Comparison of ENCODE assay signal across 31 cellular contexts in genomic region chr11:79170289-79170688, GRCh38.
"Had no signal": no experiment of that assay in that cellular context is flagged by ENCODE, and none has a peak within 500 bp of the region (broad histone marks: within the 10 kb centered on the region; RNA-seq: fewer than 3 reads in every experiment).

No MANE protein-coding gene starts in this region.

- H3K36me3 ChIP-seq: esophagus squamous epithelium, gastroesophageal sphincter, neutrophil, upper lobe of left lung, vagina had no signal

- H3K4me3 ChIP-seq: body of pancreas, esophagus squamous epithelium, gastroesophageal sphincter, hepatocyte, upper lobe of left lung, vagina had no signal

- H3K9me3 Mint-ChIP-seq: activated CD4-positive, alpha-beta memory T cell treated with anti-CD3 and anti-CD28 coated beads, Interleukin-2, amount 10 ng/mL, durations not matched to agents 7 days and 5 days; activated CD4-positive, alpha-beta T cell treated with anti-CD3 and anti-CD28 coated beads, Interleukin-2, amount 10 ng/mL, durations not matched to agents 7 days and 5 days; activated naive CD4-positive, alpha-beta T cell treated with anti-CD3 and anti-CD28 coated beads, Interleukin-2, amount 50 U/mL, for 24 hours; activated T-helper 2 cell treated with anti-CD3 and anti-CD28 coated beads, Interferon-gamma antibody, Interleukin-2, Interleukin-4, amounts not matched to agents 10 μg/mL and 5 μg/mL and 100 μg/mL, durations not matched to agents 14 hours and 24 hours and 36 hours; nephron progenitor cell; T-helper 1 cell treated with Interleukin-12 subunit alpha and Interleukin-12 subunit beta and Interleukin-4 antibody, amounts not matched to agents 30 μg/mL and 1 μg/mL, for 36 hours had no signal

- H3K4me1 Mint-ChIP-seq: activated CD4-positive, alpha-beta memory T cell treated with anti-CD3 and anti-CD28 coated beads, Interleukin-2, amount 10 ng/mL, durations not matched to agents 7 days and 5 days; activated CD4-positive, alpha-beta T cell treated with anti-CD3 and anti-CD28 coated beads, Interleukin-2, amount 10 ng/mL, durations not matched to agents 7 days and 5 days; activated CD8-positive, alpha-beta memory T cell treated with anti-CD3 and anti-CD28 coated beads, Interleukin-2, amount 10 ng/mL, durations not matched to agents 7 days and 5 days; activated naive CD4-positive, alpha-beta T cell treated with anti-CD3 and anti-CD28 coated beads, Interleukin-2, amount 50 U/mL, for 24 hours had no signal

- H3K27me3 ChIP-seq: body of pancreas, esophagus squamous epithelium, gastroesophageal sphincter, hepatocyte, neutrophil, upper lobe of left lung, vagina had no signal

- H3K27ac Mint-ChIP-seq: activated CD4-positive, alpha-beta memory T cell treated with anti-CD3 and anti-CD28 coated beads, Interleukin-2, amount 10 ng/mL, durations not matched to agents 7 days and 5 days; activated CD4-positive, alpha-beta T cell treated with anti-CD3 and anti-CD28 coated beads, Interleukin-2, amount 10 ng/mL, durations not matched to agents 7 days and 5 days; activated CD8-positive, alpha-beta memory T cell treated with anti-CD3 and anti-CD28 coated beads, Interleukin-2, amount 10 ng/mL, durations not matched to agents 7 days and 5 days; activated naive CD4-positive, alpha-beta T cell treated with anti-CD3 and anti-CD28 coated beads, Interleukin-2, amount 50 U/mL, for 24 hours; activated T-helper 2 cell treated with anti-CD3 and anti-CD28 coated beads, Interferon-gamma antibody, Interleukin-2, Interleukin-4, amounts not matched to agents 10 μg/mL and 5 μg/mL and 100 μg/mL, durations not matched to agents 14 hours and 24 hours and 36 hours; nephron progenitor cell; T-helper 1 cell treated with Interleukin-12 subunit alpha and Interleukin-12 subunit beta and Interleukin-4 antibody, amounts not matched to agents 30 μg/mL and 1 μg/mL, for 36 hours had no signal

- H3K4me2 ChIP-seq: hepatocyte had no signal

- H2AFZ ChIP-seq: hepatocyte had no signal

- H3K27me3 Mint-ChIP-seq: activated CD4-positive, alpha-beta memory T cell treated with anti-CD3 and anti-CD28 coated beads, Interleukin-2, amount 10 ng/mL, durations not matched to agents 7 days and 5 days; activated CD4-positive, alpha-beta T cell treated with anti-CD3 and anti-CD28 coated beads, Interleukin-2, amount 10 ng/mL, durations not matched to agents 7 days and 5 days; activated CD8-positive, alpha-beta memory T cell treated with anti-CD3 and anti-CD28 coated beads, Interleukin-2, amount 10 ng/mL, durations not matched to agents 7 days and 5 days; activated naive CD4-positive, alpha-beta T cell treated with anti-CD3 and anti-CD28 coated beads, Interleukin-2, amount 50 U/mL, for 24 hours had no signal

- H3K9me3 ChIP-seq: body of pancreas, esophagus squamous epithelium, gastroesophageal sphincter, neutrophil, upper lobe of left lung, vagina had no signal

- DNase-seq: activated CD4-positive, alpha-beta memory T cell treated with anti-CD3 and anti-CD28 coated beads, Interleukin-2, amount 10 ng/mL, durations not matched to agents 7 days and 5 days; activated CD4-positive, alpha-beta T cell treated with anti-CD3 and anti-CD28 coated beads, Interleukin-2, amount 10 ng/mL, durations not matched to agents 7 days and 5 days; activated CD4-positive, CD25-positive, alpha-beta regulatory T cell treated with anti-CD3 and anti-CD28 coated beads, Interleukin-2, amount 50 U/mL, for 72 hours; activated CD8-positive, alpha-beta memory T cell treated with anti-CD3 and anti-CD28 coated beads, Interleukin-2, amount 10 ng/mL, durations not matched to agents 7 days and 5 days; activated T-cell treated with anti-CD3 and anti-CD28 coated beads, Interleukin-2, amount 50 U/mL, for 48 hours; aorta; body of pancreas; dermis blood vessel endothelial cell; effector CD4-positive, alpha-beta T cell; esophagus squamous epithelium; islet precursor cell; left cardiac atrium; left ventricle myocardium superior; nephron progenitor cell; retina; small intestine; stimulated activated CD4-positive, alpha-beta T cell treated with anti-CD3 and anti-CD28 coated beads, Interleukin-2, amount 100 ng/mL, for 24 hours; stimulated activated naive CD4-positive, alpha-beta T cell; substantia nigra; SW 1271; T-helper 9 cell; upper lobe of left lung had no signal

- ATAC-seq: activated CD8-positive, alpha-beta memory T cell treated with anti-CD3 and anti-CD28 coated beads, Interleukin-2, amount 10 ng/mL, durations not matched to agents 7 days and 5 days; body of pancreas; gastroesophageal sphincter; left cardiac atrium; left ventricle myocardium superior; sciatic nerve had no signal

- H3K4me1 ChIP-seq: body of pancreas, upper lobe of left lung had no signal

- H3K27ac ChIP-seq: body of pancreas, epithelial cell of prostate, esophagus squamous epithelium, gastroesophageal sphincter, hepatocyte, neutrophil, upper lobe of left lung, vagina had no signal

- H3K4me3 Mint-ChIP-seq: activated CD4-positive, alpha-beta memory T cell treated with anti-CD3 and anti-CD28 coated beads, Interleukin-2, amount 10 ng/mL, durations not matched to agents 7 days and 5 days; activated CD4-positive, alpha-beta T cell treated with anti-CD3 and anti-CD28 coated beads, Interleukin-2, amount 10 ng/mL, durations not matched to agents 7 days and 5 days; activated CD8-positive, alpha-beta memory T cell treated with anti-CD3 and anti-CD28 coated beads, Interleukin-2, amount 10 ng/mL, durations not matched to agents 7 days and 5 days; activated naive CD4-positive, alpha-beta T cell treated with anti-CD3 and anti-CD28 coated beads, Interleukin-2, amount 50 U/mL, for 24 hours; nephron progenitor cell; T-helper 1 cell treated with Interleukin-12 subunit alpha and Interleukin-12 subunit beta and Interleukin-4 antibody, amounts not matched to agents 30 μg/mL and 1 μg/mL, for 36 hours had no signal

- H3K36me3 Mint-ChIP-seq: activated CD8-positive, alpha-beta memory T cell treated with anti-CD3 and anti-CD28 coated beads, Interleukin-2, amount 10 ng/mL, durations not matched to agents 7 days and 5 days; activated naive CD4-positive, alpha-beta T cell treated with anti-CD3 and anti-CD28 coated beads, Interleukin-2, amount 50 U/mL, for 24 hours had no signal
